In the genomic region with DNA sequence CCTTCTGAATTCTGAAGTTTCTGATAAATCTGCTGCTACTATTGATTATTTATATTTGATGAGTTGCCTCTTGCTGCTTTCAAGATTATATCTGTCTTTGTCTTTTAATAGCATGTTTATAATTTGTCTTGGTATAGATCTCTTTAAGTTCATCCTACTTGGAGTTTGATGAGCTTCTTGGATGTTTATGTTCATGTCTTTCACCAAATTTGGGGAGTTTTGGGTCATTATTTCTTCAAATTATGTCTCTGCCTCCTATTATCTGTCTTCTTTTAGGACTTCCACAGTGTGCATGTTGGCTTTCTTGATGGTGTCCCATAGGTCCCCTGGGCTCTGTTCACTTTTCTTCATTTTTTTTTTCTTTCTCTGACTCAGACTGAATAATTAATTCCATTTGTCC, we compare ENCODE assay signal across 16 cellular contexts. TPM values are rescaled to one million over a fixed set of nuclear protein-coding genes. Genes with fewer than 3 reads are reported as not detected.
A peak's percentile ranks its signal among the peaks of the same experiment; 100 is the strongest.
DNase-seq lines count a peak whose midpoint lies in the region; ATAC-seq and TF ChIP-seq lines count a peak whose summit lies in the region.
"Had no signal": no experiment of that assay in that cellular context is flagged by ENCODE, and none has a peak within 500 bp of the region (broad histone marks: within the 10 kb centered on the region; RNA-seq: fewer than 3 reads in every experiment).

No MANE protein-coding gene starts in this region.

- no peak overlapping the region for H2AK5ac ChIP-seq in trophoblast cell (ENCODE audit: low read length)

- no peak overlapping the region for H4K91ac ChIP-seq in trophoblast cell (ENCODE audit: low read depth, low read length)

- peak overlapping the region; percentile 46 for H3K4ac ChIP-seq in trophoblast cell (ENCODE audit: low read depth, low read length)

- H3K9ac ChIP-seq in trophoblast cell (ENCODE audit: low read length), result no peak overlapping the region
- H3K9ac ChIP-seq: BLaER1 had no signal

- H4K8ac ChIP-seq in trophoblast cell (ENCODE audit: low read depth, low read length), result no peak overlapping the region

- no peaks in the 10 kb centered on the region for H3K27me3 ChIP-seq in CD4-positive, alpha-beta T cell (ENCODE audit: control insufficient read depth, insufficient read depth, low read length)
- H3K27me3 ChIP-seq in trophoblast cell (ENCODE audit: insufficient read depth, low read length), result no peaks in the 10 kb centered on the region
- H3K27me3 ChIP-seq: BLaER1 had no signal

- H3K79me1 ChIP-seq in trophoblast cell (ENCODE audit: low read length), result no peaks in the 10 kb centered on the region

- H3K4me3 Mint-ChIP-seq in activated T-cell treated with anti-CD3 and anti-CD28 coated beads, Interleukin-2, amount 50 U/mL, for 24 hours, result no peak overlapping the region
- no peak overlapping the region for H3K4me3 Mint-ChIP-seq in CD4-positive, alpha-beta T cell
- H3K4me3 Mint-ChIP-seq in activated T-helper 17 cell treated with anti-CD3 and anti-CD28 coated beads, Interleukin-2, amount 50 U/mL, for 72 hours, result no peak overlapping the region
- H3K4me3 Mint-ChIP-seq: GM23338 had no signal

- H3K36me3 ChIP-seq in trophoblast cell (ENCODE audit: control insufficient read depth in 1 of 2, insufficient read depth in 2 of 2, low read length in 2 of 2), result no peaks in the 10 kb centered on the region

- no peaks in the 10 kb centered on the region for H3K27me3 Mint-ChIP-seq in activated T-cell treated with anti-CD3 and anti-CD28 coated beads, Interleukin-2, amount 50 U/mL, for 24 hours
- H3K27me3 Mint-ChIP-seq in CD4-positive, alpha-beta T cell, result no peaks in the 10 kb centered on the region
- H3K27me3 Mint-ChIP-seq in activated T-helper 17 cell treated with anti-CD3 and anti-CD28 coated beads, Interleukin-2, amount 50 U/mL, for 72 hours, result no peaks in the 10 kb centered on the region
- H3K27me3 Mint-ChIP-seq: CD4-positive, CD25-positive, alpha-beta regulatory T cell had no signal

- H2BK120ac ChIP-seq in trophoblast cell (ENCODE audit: insufficient read depth, low read length, poor library complexity), result no peak overlapping the region

- H3K18ac ChIP-seq in trophoblast cell (ENCODE audit: low read length), result no peak overlapping the region

- POLR2A ChIA-PET in CD4-positive, alpha-beta T cell (lab: Charles Lee), result interaction anchor here (0.8 kb wide), 1 partner anchor 32 kb away, joined by 3 read pairs; no protein-coding TSS in a partner anchor

- CTCF ChIA-PET in CD4-positive, alpha-beta T cell (lab: Charles Lee), result no interaction called here

- DNase-seq in activated T-cell treated with anti-CD3 and anti-CD28 coated beads, Interleukin-2, amount 50 U/mL, for 24 hours, result no peak
- no peak for DNase-seq in activated T-cell treated with anti-CD3 and anti-CD28 coated beads, Interleukin-2, amount 50 U/mL, for 1 hour
- no peak for DNase-seq in CD4-positive, alpha-beta T cell
- DNase-seq in trophoblast cell (no peak), NOMO-1 treated with DMSO at 0.1 percent for 48 hours (lab: John Stamatoyannopoulos, UW; ENCODE audit: unreplicated experiment) (no peak), RKO (ENCODE audit: low spot score) (no peak), coronary artery (ENCODE audit: low spot score) (no peak)
- DNase-seq: 8988T; AML-193; Calu3; CD4-positive, CD25-positive, alpha-beta regulatory T cell; DMS 273 treated with DMSO at 0.1 percent for 48 hours; H7 had no signal

- no peak for ATAC-seq in CD4-positive, alpha-beta T cell (ENCODE audit: poor library complexity)
- ATAC-seq in activated T-helper 17 cell treated with anti-CD3 and anti-CD28 coated beads, Interleukin-2, amount 50 U/mL, for 72 hours (replicated peaks), result no peak
- ATAC-seq: GM23338 had no signal

- intact Hi-C loops in CD4-positive, alpha-beta T cell (cut with DNase I, micrococcal nuclease), result no loop called here

- no peak overlapping the region for H2BK12ac ChIP-seq in trophoblast cell (ENCODE audit: low read length)

- peak overlapping the region; percentile 14 for H3K27ac Mint-ChIP-seq in activated T-cell treated with anti-CD3 and anti-CD28 coated beads, Interleukin-2, amount 50 U/mL, for 24 hours
- H3K27ac Mint-ChIP-seq in CD4-positive, alpha-beta T cell, result peak overlapping the region; percentile 15
- H3K27ac Mint-ChIP-seq in activated T-helper 17 cell treated with anti-CD3 and anti-CD28 coated beads, Interleukin-2, amount 50 U/mL, for 72 hours, result peak overlapping the region; percentile 25
- H3K27ac Mint-ChIP-seq: GM23338 had no signal

- H3K79me2 ChIP-seq in trophoblast cell (ENCODE audit: control insufficient read depth, insufficient read depth, low read length, poor library complexity), result peaks cover 9% of the 10 kb centered on the region

- H3K4me3 ChIP-seq in trophoblast cell (ENCODE audit: low read depth, low read length), result no peak overlapping the region
- no peak overlapping the region for H3K4me3 ChIP-seq in coronary artery
- H3K4me3 ChIP-seq: BLaER1, GM23338 had no signal

- no peaks in the 10 kb centered on the region for H3K9me3 Mint-ChIP-seq in activated T-cell treated with anti-CD3 and anti-CD28 coated beads, Interleukin-2, amount 50 U/mL, for 24 hours
- no peaks in the 10 kb centered on the region for H3K9me3 Mint-ChIP-seq in CD4-positive, alpha-beta T cell
- no peaks in the 10 kb centered on the region for H3K9me3 Mint-ChIP-seq in activated T-helper 17 cell treated with anti-CD3 and anti-CD28 coated beads, Interleukin-2, amount 50 U/mL, for 72 hours
- H3K9me3 Mint-ChIP-seq: GM23338 had no signal

- no peak overlapping the region for H2AFZ ChIP-seq in trophoblast cell (ENCODE audit: insufficient read depth, low read length, poor library complexity)
- H2AFZ ChIP-seq: GM23338 had no signal

- no peak overlapping the region for H3K14ac ChIP-seq in trophoblast cell (ENCODE audit: low read length)

- peaks cover 76% of the 10 kb centered on the region for H3K4me1 Mint-ChIP-seq in activated T-cell treated with anti-CD3 and anti-CD28 coated beads, Interleukin-2, amount 50 U/mL, for 24 hours (ENCODE audit: low read depth)
- peaks cover 82% of the 10 kb centered on the region for H3K4me1 Mint-ChIP-seq in CD4-positive, alpha-beta T cell (ENCODE audit: low read depth)
- peaks cover 30% of the 10 kb centered on the region for H3K4me1 Mint-ChIP-seq in activated T-helper 17 cell treated with anti-CD3 and anti-CD28 coated beads, Interleukin-2, amount 50 U/mL, for 72 hours

- TF ChIP-seq CTCF in CD4-positive, alpha-beta T cell (IDR thresholded peaks at IDR 0.05), result no peak
- no peak for TF ChIP-seq CTCF in coronary artery (IDR thresholded peaks at IDR 0.05)

- no peaks in the 10 kb centered on the region for H3K9me3 ChIP-seq in CD4-positive, alpha-beta T cell (ENCODE audit: control insufficient read depth, low read length)
- H3K9me3 ChIP-seq in trophoblast cell (ENCODE audit: insufficient read depth, low read depth, low read length), result no peaks in the 10 kb centered on the region

- H2BK5ac ChIP-seq in trophoblast cell (ENCODE audit: low read depth, low read length, poor library complexity), result no peak overlapping the region

- no peak overlapping the region for H3K27ac ChIP-seq in CD4-positive, alpha-beta T cell (ENCODE audit: low read depth, low read length)
- H3K27ac ChIP-seq in trophoblast cell (ENCODE audit: low read depth, low read length) (no peak overlapping the region), coronary artery (no peak overlapping the region)
- H3K27ac ChIP-seq: BLaER1 had no signal

- H4K12ac ChIP-seq in trophoblast cell (ENCODE audit: low read depth, low read length), result no peak overlapping the region

- no peak overlapping the region for H3K4me2 ChIP-seq in trophoblast cell (ENCODE audit: low read length)
- H3K4me2 ChIP-seq: BLaER1, GM23338 had no signal

- H3K36me3 Mint-ChIP-seq in activated T-cell treated with anti-CD3 and anti-CD28 coated beads, Interleukin-2, amount 50 U/mL, for 24 hours (ENCODE audit: low read depth), result peaks cover 46% of the 10 kb centered on the region
- H3K36me3 Mint-ChIP-seq in CD4-positive, alpha-beta T cell (ENCODE audit: low read depth), result peaks cover 28% of the 10 kb centered on the region
- peaks cover 34% of the 10 kb centered on the region for H3K36me3 Mint-ChIP-seq in activated T-helper 17 cell treated with anti-CD3 and anti-CD28 coated beads, Interleukin-2, amount 50 U/mL, for 72 hours (ENCODE audit: low read depth)

- H3K23ac ChIP-seq in trophoblast cell (ENCODE audit: low read length), result no peak overlapping the region

- no peaks in the 10 kb centered on the region for H3K4me1 ChIP-seq in trophoblast cell (ENCODE audit: control insufficient read depth in 1 of 2, insufficient read depth in 2 of 2, low read length in 2 of 2)

RNA-seq across cellular contexts. Expression of a gene that starts 32.3 kb away (rescaled TPM):
- total RNA-seq in CD4-positive, alpha-beta T cell, result 100 to 1,000 TPM; 106 to 114 TPM
- total RNA-seq in activated T-helper 17 cell treated with anti-CD3 and anti-CD28 coated beads, Interleukin-2, amount 50 U/mL, for 72 hours, result 100 to 1,000 TPM; 145 to 194 TPM
- polyA plus RNA-seq in trophoblast cell (2013), result 44.8 and 49.1 TPM in 2 replicates

RNA-seq across cellular contexts. Expression of a gene that starts 33.1 kb away (rescaled TPM):
- total RNA-seq in CD4-positive, alpha-beta T cell, result 10 to 100 TPM; 48.5 to 49.7 TPM
- 10 to 100 TPM; 48.2 to 60.9 TPM for total RNA-seq in activated T-helper 17 cell treated with anti-CD3 and anti-CD28 coated beads, Interleukin-2, amount 50 U/mL, for 72 hours
- 143 and 168 TPM in 2 replicates for polyA plus RNA-seq in trophoblast cell (2013)
